1 cellular context compared by ENCODE assay signal in genomic region chr21:15199940-15200339, GRCh38.
TF ChIP-seq lines count a peak whose summit lies in the region.

No MANE protein-coding gene starts in this region.

TF ChIP-seq in GM23338, 12 proteins besides CTCF, POLR2A, EP300 and RAD21 (continued from another document):
- no peak for TF ChIP-seq ETS1 (IDR thresholded peaks at IDR 0.05)
- TF ChIP-seq ZNF114 (CRISPR knock-in tag; IDR thresholded peaks at IDR 0.05), result no peak
- TF ChIP-seq, protein P1, sequence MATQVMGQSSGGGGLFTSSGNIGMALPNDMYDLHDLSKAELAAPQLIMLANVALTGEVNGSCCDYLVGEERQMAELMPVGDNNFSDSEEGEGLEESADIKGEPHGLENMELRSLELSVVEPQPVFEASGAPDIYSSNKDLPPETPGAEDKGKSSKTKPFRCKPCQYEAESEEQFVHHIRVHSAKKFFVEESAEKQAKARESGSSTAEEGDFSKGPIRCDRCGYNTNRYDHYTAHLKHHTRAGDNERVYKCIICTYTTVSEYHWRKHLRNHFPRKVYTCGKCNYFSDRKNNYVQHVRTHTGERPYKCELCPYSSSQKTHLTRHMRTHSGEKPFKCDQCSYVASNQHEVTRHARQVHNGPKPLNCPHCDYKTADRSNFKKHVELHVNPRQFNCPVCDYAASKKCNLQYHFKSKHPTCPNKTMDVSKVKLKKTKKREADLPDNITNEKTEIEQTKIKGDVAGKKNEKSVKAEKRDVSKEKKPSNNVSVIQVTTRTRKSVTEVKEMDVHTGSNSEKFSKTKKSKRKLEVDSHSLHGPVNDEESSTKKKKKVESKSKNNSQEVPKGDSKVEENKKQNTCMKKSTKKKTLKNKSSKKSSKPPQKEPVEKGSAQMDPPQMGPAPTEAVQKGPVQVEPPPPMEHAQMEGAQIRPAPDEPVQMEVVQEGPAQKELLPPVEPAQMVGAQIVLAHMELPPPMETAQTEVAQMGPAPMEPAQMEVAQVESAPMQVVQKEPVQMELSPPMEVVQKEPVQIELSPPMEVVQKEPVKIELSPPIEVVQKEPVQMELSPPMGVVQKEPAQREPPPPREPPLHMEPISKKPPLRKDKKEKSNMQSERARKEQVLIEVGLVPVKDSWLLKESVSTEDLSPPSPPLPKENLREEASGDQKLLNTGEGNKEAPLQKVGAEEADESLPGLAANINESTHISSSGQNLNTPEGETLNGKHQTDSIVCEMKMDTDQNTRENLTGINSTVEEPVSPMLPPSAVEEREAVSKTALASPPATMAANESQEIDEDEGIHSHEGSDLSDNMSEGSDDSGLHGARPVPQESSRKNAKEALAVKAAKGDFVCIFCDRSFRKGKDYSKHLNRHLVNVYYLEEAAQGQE (IDR thresholded peaks at IDR 0.05; ENCODE audit: unreplicated experiment), result no peak
- TF ChIP-seq EZH2phosphoT487 (IDR thresholded peaks at IDR 0.05; ENCODE audit: unreplicated experiment), result no peak
TF ChIP-seq in GM23338: peak in this region for 0.
